21 cellular contexts compared by ENCODE assay signal in the genomic region with DNA sequence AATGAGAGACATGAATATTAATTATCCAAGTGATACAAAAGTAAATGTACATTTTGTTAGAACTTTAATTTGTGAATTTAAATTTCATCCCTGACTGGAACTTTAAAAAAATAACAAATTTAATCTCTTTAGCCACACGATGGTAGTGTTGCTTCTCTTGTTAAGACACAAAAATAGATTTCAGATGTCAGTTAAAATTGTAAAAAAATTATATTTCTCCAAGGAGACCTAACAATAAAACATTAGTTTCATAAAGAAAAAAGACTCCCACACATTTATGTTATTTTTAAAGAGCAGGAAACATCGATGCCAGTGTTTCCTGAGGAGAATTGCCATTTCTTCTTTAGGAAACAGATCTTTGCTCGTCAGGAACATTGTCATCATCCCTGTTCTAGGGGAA.
DNase-seq lines count a peak whose midpoint lies in the region; ATAC-seq and TF ChIP-seq lines count a peak whose summit lies in the region.
"Had no signal": no experiment of that assay in that cellular context is flagged by ENCODE, and none has a peak within 500 bp of the region (broad histone marks: within the 10 kb centered on the region; RNA-seq: fewer than 3 reads in every experiment).

No MANE protein-coding gene starts in this region.

- H3K27ac ChIP-seq in ACC112 (ENCODE audit: low read depth, low read length) (no peak overlapping the region), caudate nucleus (ENCODE audit: low read depth, low read length) (peak overlapping the region; percentile 77), neuronal stem cell (replicated peaks; ENCODE audit: low read length) (no peak overlapping the region)
- H3K27ac ChIP-seq: gastrocnemius medialis, testis had no signal

- peak in 2 of 61 donors; percentile 16 to 21 for DNase-seq in caudate nucleus (lab: John Stamatoyannopoulos, UW)
- DNase-seq in inferior parietal cortex (ENCODE audit: extremely low spot score) = peak; percentile 53
- DNase-seq in NCI-H1092 treated with DMSO at 0.1 percent for 48 hours (lab: John Stamatoyannopoulos, UW) = no peak
- no peak for DNase-seq in NCI-H82 (lab: John Stamatoyannopoulos, UW)
- DNase-seq in neuronal stem cell (ENCODE audit: low spot score) = no peak
- DNase-seq: activated CD8-positive, alpha-beta memory T cell treated with anti-CD3 and anti-CD28 coated beads, Interleukin-2, amount 50 U/mL, for 48 hours; activated gamma-delta T cell; amygdala; gastrocnemius medialis; left cardiac atrium; MV-4-11; NCI-H2029 treated with DMSO at 0.1 percent for 48 hours; NCI-H510A treated with DMSO at 0.1 percent for 48 hours; nucleus accumbens; right cardiac atrium; SHP77; T-helper 1 cell; testis had no signal

- no peaks in the 10 kb centered on the region for H3K9me3 ChIP-seq in neuronal stem cell (replicated peaks in 1 of 2; ENCODE audit: control insufficient read depth in 2 of 2, insufficient read depth in 1 of 2, low read depth in 1 of 2, low read length in 2 of 2)
- H3K9me3 ChIP-seq: gastrocnemius medialis, testis had no signal

- no peak overlapping the region for H3K18ac ChIP-seq in neuronal stem cell (ENCODE audit: low read length)

- H2BK12ac ChIP-seq in neuronal stem cell (ENCODE audit: low read length) = no peak overlapping the region

- H3K79me1 ChIP-seq in neuronal stem cell (ENCODE audit: low read depth, low read length) = no peaks in the 10 kb centered on the region

- no peak for ATAC-seq in HG02642 (IDR thresholded peaks at IDR 0.05; ENCODE audit: poor library complexity, unreplicated experiment)
- ATAC-seq: gastrocnemius medialis had no signal

- H3K4me3 ChIP-seq in ACC112 (ENCODE audit: low read depth, low read length) (no peak overlapping the region), neuronal stem cell (ENCODE audit: low read length in 2 of 2) (no peak overlapping the region)
- H3K4me3 ChIP-seq: gastrocnemius medialis, testis had no signal

- peaks cover 2% of the 10 kb centered on the region; the same call in 1 of the 2 replicates for H3K27me3 ChIP-seq in ACC112 (ENCODE audit: insufficient read depth, low read length)
- peaks cover 0 to 3% (median 0%) of the 10 kb centered on the region in 3 experiments for H3K27me3 ChIP-seq in neuronal stem cell (ENCODE audit: control insufficient read depth in 3 of 3, insufficient read depth in 3 of 3, low read depth in 1 of 3, low read length in 3 of 3)
- H3K27me3 ChIP-seq: gastrocnemius medialis, testis had no signal

- no peak overlapping the region for H3K4me2 ChIP-seq in neuronal stem cell (ENCODE audit: insufficient read depth, low read length, poor library complexity, severe bottlenecking)

- H3K4me1 ChIP-seq in ACC112 (ENCODE audit: control insufficient read depth, insufficient read depth, low read length, unreplicated experiment) (peaks cover 5% of the 10 kb centered on the region), neuronal stem cell (ENCODE audit: control insufficient read depth in 2 of 2, insufficient read depth in 1 of 2, low read depth in 1 of 2, low read length in 2 of 2) (no peaks in the 10 kb centered on the region)
- H3K4me1 ChIP-seq: gastrocnemius medialis, testis had no signal

- H3K4ac ChIP-seq in neuronal stem cell (ENCODE audit: low read length) = no peak overlapping the region

- TF ChIP-seq CTCF in LNCAP (IDR thresholded peaks at IDR 0.05) = peak; percentile 33

- H2AK5ac ChIP-seq in neuronal stem cell (ENCODE audit: low read depth, low read length) = no peak overlapping the region

- H4K91ac ChIP-seq in neuronal stem cell (ENCODE audit: low read depth, low read length, poor library complexity) = no peak overlapping the region

- no peak overlapping the region for H3K14ac ChIP-seq in neuronal stem cell (ENCODE audit: low read length)

- H2AFZ ChIP-seq in ACC112 (ENCODE audit: low read length, unreplicated experiment) (peak overlapping the region; percentile 52), neuronal stem cell (ENCODE audit: low read length) (no peak overlapping the region)

- H2BK120ac ChIP-seq in neuronal stem cell (ENCODE audit: low read depth, low read length) = no peak overlapping the region

- no peak overlapping the region for H2BK15ac ChIP-seq in neuronal stem cell (ENCODE audit: low read length)

- WGBS in neuronal stem cell (ENCODE audit: extremely low coverage in 2 of 2, insufficient read length in 2 of 2, insufficient replicate concordance in 1 of 2), 2 donors = no CpG with 5 or more reads among the region's 3 CpGs

- H4K8ac ChIP-seq in neuronal stem cell (ENCODE audit: low read depth, low read length) = no peak overlapping the region

- H3K9ac ChIP-seq in neuronal stem cell (ENCODE audit: low read depth, low read length, poor library complexity) = no peak overlapping the region

- H3K36me3 ChIP-seq in ACC112 (ENCODE audit: insufficient read depth, low read length) (no peaks in the 10 kb centered on the region), neuronal stem cell (replicated peaks in 1 of 2; ENCODE audit: control insufficient read depth in 2 of 2, insufficient read depth in 2 of 2, low read length in 2 of 2) (no peaks in the 10 kb centered on the region)
- H3K36me3 ChIP-seq: gastrocnemius medialis had no signal

- no peaks in the 10 kb centered on the region for H3K79me2 ChIP-seq in ACC112 (ENCODE audit: control insufficient read depth, insufficient read depth, low read length, unreplicated experiment)

- H2BK5ac ChIP-seq in neuronal stem cell (ENCODE audit: low read length) = no peak overlapping the region

- H3K23ac ChIP-seq in neuronal stem cell (ENCODE audit: low read depth, low read length, poor library complexity) = no peak overlapping the region
